ENCODE assay signal across 8 cellular contexts in genomic region chr20:46027245-46027853, GRCh38. TPM values are rescaled to one million over a fixed set of nuclear protein-coding genes. Genes with fewer than 3 reads are reported as not detected.
A peak's percentile ranks its signal among the peaks of the same experiment; 100 is the strongest.
DNase-seq lines count a peak whose midpoint lies in the region; ATAC-seq and TF ChIP-seq lines count a peak whose summit lies in the region.

No MANE protein-coding gene starts in this region.

- no peak for TF ChIP-seq POLR2A in gastrocnemius medialis (IDR thresholded peaks at IDR 0.05)

- ATAC-seq in SK-N-SH treated with all-trans-retinoic acid at 6 μM for 48 hours (peak; percentile 61), foreskin keratinocyte (peak; percentile 45), gastrocnemius medialis (no peak)

- H3K4me3 ChIP-seq in AG04450 (ENCODE audit: low read depth, low read length) (no peak overlapping the region), coronary artery (no peak overlapping the region), gastrocnemius medialis (no peak overlapping the region)

- H3K27me3 ChIP-seq in AG04450 (ENCODE audit: control insufficient read depth, insufficient read depth, low read length): peaks cover 61% of the 10 kb centered on the region
- peaks cover 83% of the 10 kb centered on the region for H3K27me3 ChIP-seq in foreskin keratinocyte
- peaks cover 74 to 92% (median 82%) of the 10 kb centered on the region in 3 donors for H3K27me3 ChIP-seq in gastrocnemius medialis

- POLR2A ChIA-PET in AG04450 (lab: Yijun Ruan, JAX): no interaction called here

- H3K4me1 ChIP-seq in foreskin keratinocyte: no peaks in the 10 kb centered on the region
- H3K4me1 ChIP-seq in gastrocnemius medialis: peaks cover 4% of the 10 kb centered on the region in 2 donors

- intact Hi-C loops in gastrocnemius medialis (cut with DNase I; ENCODE audit: low total_unique reads): no loop called here

- H3K9me3 ChIP-seq in AG04450 (ENCODE audit: control insufficient read depth, insufficient read depth, low read length) (peaks cover 11% of the 10 kb centered on the region; the same call in 1 of the 2 replicates), gastrocnemius medialis (no peaks in the 10 kb centered on the region)

- DNase-seq in AG04450 (ENCODE audit: low read depth, low spot score) (peak; percentile 27), GM20000 (ENCODE audit: low spot score) (peak; percentile 65), foreskin keratinocyte (no peak), coronary artery (ENCODE audit: low spot score) (no peak), DMS153 (lab: John Stamatoyannopoulos, UW) (no peak), gastrocnemius medialis (no peak), UCSD-AML1 (lab: John Stamatoyannopoulos, UW; ENCODE audit: unreplicated experiment) (no peak)

- H3K27ac ChIP-seq in AG04450 (ENCODE audit: low read depth, low read length) (no peak overlapping the region), foreskin keratinocyte (no peak overlapping the region), coronary artery (no peak overlapping the region), gastrocnemius medialis (no peak overlapping the region)

- no peaks in the 10 kb centered on the region for H3K36me3 ChIP-seq in gastrocnemius medialis

- CTCF ChIA-PET in AG04450 (lab: Charles Lee): interaction anchor here (3.1 kb wide), 1 partner anchor 13 kb away, joined by 16 read pairs; no protein-coding TSS in a partner anchor

- in situ Hi-C loops in gastrocnemius medialis (cut with MboI; ENCODE audit: low sequenced_read_pairs in 4 of 4): no loop called here

- TF ChIP-seq CTCF in AG04450 (IDR thresholded peaks at IDR 0.05; ENCODE audit: low read depth, low read length) (no peak), GM20000 (IDR thresholded peaks at IDR 0.05; ENCODE audit: extremely low read depth, missing control alignments) (no peak), foreskin keratinocyte (conservative IDR thresholded peaks at IDR 0.05) (no peak), coronary artery (IDR thresholded peaks at IDR 0.05) (no peak), gastrocnemius medialis (IDR thresholded peaks at IDR 0.05 in 4 of 5, conservative IDR thresholded peaks at IDR 0.05 in 1 of 5) (no peak)

TF ChIP-seq in SK-N-SH treated with all-trans-retinoic acid at 6 μM for 48 hours, 23 proteins besides CTCF, POLR2A, EP300 and RAD21:
- TF ChIP-seq ZNF70 (CRISPR knock-in tag; IDR thresholded peaks at IDR 0.05) (no peak), SNAI2 (CRISPR knock-in tag; IDR thresholded peaks at IDR 0.05) (peak; percentile 62; the same call in 1 of the 2 replicates), ISL1 (CRISPR knock-in tag; IDR thresholded peaks at IDR 0.05) (peak; percentile 18; the same call in 1 of the 2 replicates)

RNA-seq across cellular contexts. Expression of gene SLC12A5, which starts 1.7 kb away (rescaled TPM):
- polyA plus RNA-seq in AG04450 (2011; rRNA removed) (0.55 and 1.7 TPM in 2 replicates), foreskin keratinocyte (3.6 and 5.9 TPM in 2 replicates)
- 0.13 and 1.3 TPM in 2 replicates for polyA minus RNA-seq in AG04450 (2011; rRNA and poly(A)+ RNA removed)
- total RNA-seq in foreskin keratinocyte (1.7 and 3.2 TPM in 2 replicates), gastrocnemius medialis (not detected)

RNA-seq across cellular contexts. Expression of gene MMP9, which starts 18.6 kb away (rescaled TPM):
- polyA plus RNA-seq in AG04450 (2011; rRNA removed) (not detected in 2 replicates), foreskin keratinocyte (44.4 and 338 TPM in 2 replicates)
- polyA minus RNA-seq in AG04450 (2011; rRNA and poly(A)+ RNA removed): not detected in 2 replicates
- total RNA-seq in foreskin keratinocyte (40.5 and 266 TPM in 2 replicates), gastrocnemius medialis (1 to 10 TPM in 1 of 4 donors, under 1 TPM in 3; 0.51 to 1.4 (median 0.67) TPM)

RNA-seq across cellular contexts. Expression of gene ZNF335, which starts 55.3 kb away (rescaled TPM):
- polyA plus RNA-seq in AG04450 (2011; rRNA removed) (5.5 and 7.6 TPM in 2 replicates), foreskin keratinocyte (8.3 and 8.6 TPM in 2 replicates)
- 18.8 and 19.3 TPM in 2 replicates for polyA minus RNA-seq in AG04450 (2011; rRNA and poly(A)+ RNA removed)
- total RNA-seq in foreskin keratinocyte (14.2 and 15.7 TPM in 2 replicates), gastrocnemius medialis (10 to 100 TPM in 3 of 4 donors, 1 to 10 TPM in 1; 8.3 to 19.1 (median 12.7) TPM)

Comparison
In these comparisons a context has a peak if more than half of its experiments do, and no peak if none do; other contexts are left out.
1. DNase-seq: peak in AG04450 (single experiment) and GM20000 (single experiment); none in foreskin keratinocyte (0 of 2), coronary artery (single experiment), DMS153 (single experiment), gastrocnemius medialis (0 of 2) and UCSD-AML1 (single experiment).
2. ATAC-seq: peak in SK-N-SH treated with all-trans-retinoic acid at 6 μM for 48 hours (single experiment) and foreskin keratinocyte (single experiment); none in gastrocnemius medialis (0 of 2).
3. RNA of gene MMP9, which starts 18.6 kb away (total RNA-seq): 40.5 to 266 TPM in foreskin keratinocyte; 0.51 to 1.4 TPM in gastrocnemius medialis; every median in the first group is over 10 times any median in the second.